Comparison of ENCODE assay signal across 25 cellular contexts in the genomic region with DNA sequence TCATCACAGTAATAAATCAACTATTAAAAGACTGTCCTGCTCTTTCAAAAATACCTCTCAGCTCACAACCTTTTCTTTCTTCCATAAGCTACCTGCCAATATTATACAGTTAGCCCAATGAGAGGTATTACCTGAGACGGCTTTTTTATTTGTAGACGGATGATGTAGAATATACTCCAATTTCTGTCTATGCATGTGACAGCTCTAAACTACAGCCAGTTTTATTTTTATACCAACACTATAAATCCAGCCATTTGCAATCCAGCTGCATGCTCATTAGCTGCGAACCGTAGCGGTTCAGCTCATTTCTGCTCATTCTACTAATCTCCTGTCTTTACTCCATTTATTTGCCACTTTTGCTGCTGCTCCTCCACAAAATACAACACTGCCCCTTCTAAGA.
"Had no signal": no experiment of that assay in that cellular context is flagged by ENCODE, and none has a peak within 500 bp of the region (broad histone marks: within the 10 kb centered on the region; RNA-seq: fewer than 3 reads in every experiment).

No MANE protein-coding gene starts in this region.

- H3K27ac Mint-ChIP-seq: dendritic cell treated with granulocyte-macrophage colony-stimulating factor and Interleukin-4, amounts not matched to agents 40 ng/mL and 50 ng/mL, for 4 days; effector memory CD8-positive, alpha-beta T cell; endodermal cell had no signal

- H3K36me3 ChIP-seq: colonic mucosa, esophagus muscularis mucosa, gastrocnemius medialis, gastroesophageal sphincter, heart left ventricle, heart right ventricle had no signal

- H3K4me2 ChIP-seq: hepatocyte had no signal

- H3K4me1 ChIP-seq: colonic mucosa, esophagus squamous epithelium, foreskin keratinocyte had no signal

- H3K4me3 ChIP-seq: colonic mucosa, coronary artery, esophagus muscularis mucosa, esophagus squamous epithelium, gastrocnemius medialis, gastroesophageal sphincter, heart left ventricle, heart right ventricle, hepatocyte had no signal

- H3K9me3 ChIP-seq: colonic mucosa, esophagus muscularis mucosa, esophagus squamous epithelium, gastrocnemius medialis, gastroesophageal sphincter, heart left ventricle, heart right ventricle had no signal

- H3K27me3 Mint-ChIP-seq: dendritic cell treated with granulocyte-macrophage colony-stimulating factor and Interleukin-4, amounts not matched to agents 40 ng/mL and 50 ng/mL, for 4 days; effector memory CD8-positive, alpha-beta T cell had no signal

- H2AFZ ChIP-seq: hepatocyte had no signal

- DNase-seq: colonic mucosa; cortex of kidney; dermis blood vessel endothelial cell; dorsolateral prefrontal cortex; effector CD4-positive, alpha-beta T cell; effector CD8-positive, alpha-beta T cell; effector memory CD4-positive, alpha-beta T cell; effector memory CD8-positive, alpha-beta T cell; endodermal cell; erythroblast; esophagus squamous epithelium; foreskin keratinocyte; foreskin melanocyte; gastrocnemius medialis; glutamatergic neuron; head of caudate nucleus; heart left ventricle; heart right ventricle had no signal

- H3K4me3 Mint-ChIP-seq: dendritic cell treated with granulocyte-macrophage colony-stimulating factor and Interleukin-4, amounts not matched to agents 40 ng/mL and 50 ng/mL, for 4 days; effector memory CD8-positive, alpha-beta T cell; endodermal cell had no signal

- H3K27ac ChIP-seq: colonic mucosa, coronary artery, dorsolateral prefrontal cortex, epithelial cell of prostate, esophagus muscularis mucosa, esophagus squamous epithelium, foreskin keratinocyte, gastrocnemius medialis, gastroesophageal sphincter, heart left ventricle, heart right ventricle, hepatocyte had no signal

- ATAC-seq: effector memory CD8-positive, alpha-beta T cell; esophagus mucosa; foreskin keratinocyte; gastroesophageal sphincter; heart left ventricle; heart right ventricle had no signal

- H3K9me3 Mint-ChIP-seq: dendritic cell treated with granulocyte-macrophage colony-stimulating factor and Interleukin-4, amounts not matched to agents 40 ng/mL and 50 ng/mL, for 4 days; effector memory CD8-positive, alpha-beta T cell; endodermal cell had no signal

- H3K27me3 ChIP-seq: colonic mucosa, dorsolateral prefrontal cortex, esophagus muscularis mucosa, esophagus squamous epithelium, foreskin keratinocyte, gastrocnemius medialis, gastroesophageal sphincter, heart left ventricle, heart right ventricle, hepatocyte had no signal
